In the genomic region with DNA sequence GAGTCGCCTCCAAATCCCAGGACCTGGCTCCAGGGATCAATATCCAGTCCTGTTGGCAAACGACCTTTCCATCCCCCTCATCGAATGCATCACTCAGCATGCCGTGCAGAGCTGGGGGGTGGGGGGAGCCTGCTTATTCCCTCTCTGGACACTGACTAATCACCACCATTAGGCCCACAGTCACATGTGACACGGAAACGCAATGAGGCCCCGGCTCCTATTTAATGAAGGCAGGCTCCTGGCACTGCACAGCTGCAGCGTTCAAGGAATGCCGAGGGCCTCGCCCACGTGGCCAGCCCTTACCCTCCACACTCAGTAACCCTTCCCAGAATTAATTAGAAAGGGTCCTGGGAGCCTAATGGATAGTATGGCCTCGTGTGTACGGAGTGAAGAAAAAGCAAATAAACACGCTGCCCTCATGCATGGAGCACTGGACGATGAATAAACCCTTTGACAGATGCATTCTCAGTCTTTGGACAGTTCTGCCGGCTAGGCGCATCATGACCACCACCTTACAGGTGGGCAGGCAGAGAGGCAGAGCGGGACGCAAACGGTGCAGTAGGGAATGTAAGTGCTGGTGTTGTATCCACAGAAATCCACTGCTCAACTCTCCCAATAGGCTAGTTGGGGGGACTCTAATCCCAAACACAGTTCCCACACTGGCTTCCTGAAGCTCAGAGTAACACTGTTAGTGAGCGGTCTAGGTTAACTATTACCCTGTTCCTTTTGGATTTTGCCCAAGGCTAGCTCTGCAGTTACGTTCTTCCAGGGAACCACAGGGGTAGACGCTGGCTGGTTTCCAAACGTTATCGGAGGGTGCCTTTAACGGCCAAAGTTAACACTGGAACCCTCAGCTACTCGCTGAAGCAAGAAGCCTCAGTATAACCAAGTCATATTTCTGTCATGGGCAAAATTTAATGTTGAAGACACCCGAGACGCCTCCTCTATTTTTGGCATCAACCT, we compare ENCODE assay signal across 16 cellular contexts.
DNase-seq lines count a peak whose midpoint lies in the region; ATAC-seq and TF ChIP-seq lines count a peak whose summit lies in the region.
"Had no signal": no experiment of that assay in that cellular context is flagged by ENCODE, and none has a peak within 500 bp of the region (broad histone marks: within the 10 kb centered on the region; RNA-seq: fewer than 3 reads in every experiment).

No MANE protein-coding gene starts in this region.

- H3K9me3 ChIP-seq in body of pancreas: no peaks in the 10 kb centered on the region

- no peak overlapping the region for H3K27ac ChIP-seq in body of pancreas
- H3K27ac ChIP-seq: SK-N-MC had no signal

- no peaks in the 10 kb centered on the region for H3K36me3 Mint-ChIP-seq in T-helper 2 cell treated with Interferon-gamma antibody and Interleukin-4, amounts not matched to agents 5 μg/mL and 100 μg/mL, for 36 hours (ENCODE audit: low read depth)

- ATAC-seq in body of pancreas: peak; percentile 35
- no peak for ATAC-seq in GM18498 (IDR thresholded peaks at IDR 0.05; ENCODE audit: unreplicated experiment)

- no peaks in the 10 kb centered on the region for H3K27me3 Mint-ChIP-seq in T-helper 2 cell treated with Interferon-gamma antibody and Interleukin-4, amounts not matched to agents 5 μg/mL and 100 μg/mL, for 36 hours (ENCODE audit: low read depth)

- no peaks in the 10 kb centered on the region for H3K27me3 ChIP-seq in body of pancreas

- no peak overlapping the region for H3K4me3 ChIP-seq in body of pancreas
- H3K4me3 ChIP-seq: SK-N-MC had no signal

- H3K27ac Mint-ChIP-seq in T-helper 2 cell treated with Interferon-gamma antibody and Interleukin-4, amounts not matched to agents 5 μg/mL and 100 μg/mL, for 36 hours: no peak overlapping the region
- H3K27ac Mint-ChIP-seq: CD4-positive, alpha-beta T cell had no signal

- H3K4me1 Mint-ChIP-seq in T-helper 2 cell treated with Interferon-gamma antibody and Interleukin-4, amounts not matched to agents 5 μg/mL and 100 μg/mL, for 36 hours (ENCODE audit: low read depth): no peaks in the 10 kb centered on the region

- no peak for TF ChIP-seq POLR2A in body of pancreas (IDR thresholded peaks at IDR 0.05)

- intact Hi-C loops in body of pancreas (cut with DNase I): no loop called here

- TF ChIP-seq CTCF in body of pancreas (IDR thresholded peaks at IDR 0.05): no peak

- 19 to 25% methylated on average over 26 to 29 of the region's 29 CpGs for WGBS in body of pancreas, 2 donors

- peaks cover 15% of the 10 kb centered on the region for H3K4me1 ChIP-seq in body of pancreas

- DNase-seq in Daoy (ENCODE audit: low read depth) (peak; percentile 31), body of pancreas (peak in 3 of 4 donors; percentile 26 to 43 (median 34)), left kidney (ENCODE audit: low read depth, low spot score) (peak; percentile 82), retina (peak; percentile 59)
- no peak for DNase-seq in T-helper 2 cell treated with Interferon-gamma antibody and Interleukin-4, amounts not matched to agents 5 μg/mL and 100 μg/mL, for 36 hours (ENCODE audit: low spot score)
- no peak for DNase-seq in activated CD4-positive, alpha-beta T cell treated with anti-CD3 and anti-CD28 coated beads for 4 hours
- DNase-seq: AML-193; Calu3; CD4-positive, alpha-beta T cell; DMS53; GOT3; KG1; NCI-H2227 treated with DMSO at 0.1 percent for 48 hours; Right ventricle myocardium superior had no signal

- no peaks in the 10 kb centered on the region for H3K36me3 ChIP-seq in body of pancreas (replicated peaks in 1 of 2; ENCODE audit: insufficient read depth in 1 of 2, low read depth in 2 of 2)

- no peaks in the 10 kb centered on the region for H3K9me3 Mint-ChIP-seq in T-helper 2 cell treated with Interferon-gamma antibody and Interleukin-4, amounts not matched to agents 5 μg/mL and 100 μg/mL, for 36 hours
- H3K9me3 Mint-ChIP-seq: CD4-positive, alpha-beta T cell had no signal

- no peak overlapping the region for H3K4me3 Mint-ChIP-seq in T-helper 2 cell treated with Interferon-gamma antibody and Interleukin-4, amounts not matched to agents 5 μg/mL and 100 μg/mL, for 36 hours
- H3K4me3 Mint-ChIP-seq: CD4-positive, alpha-beta T cell had no signal

Comparison
In these comparisons a context has a peak if more than half of its experiments do, and no peak if none do; other contexts are left out.
1. DNase-seq: peak in Daoy (single experiment), body of pancreas (3 of 4), left kidney (single experiment) and retina (single experiment); none in T-helper 2 cell treated with Interferon-gamma antibody and Interleukin-4, amounts not matched to agents 5 μg/mL and 100 μg/mL, for 36 hours (single experiment) and activated CD4-positive, alpha-beta T cell treated with anti-CD3 and anti-CD28 coated beads for 4 hours (0 of 2).